ENCODE assay signal across 1 cellular context in genomic region chr11:112961146-112961668, GRCh38.
A peak's percentile ranks its signal among the peaks of the same experiment; 100 is the strongest.
TF ChIP-seq lines count a peak whose summit lies in the region.

NCAM1 (plus strand) TSS chr11:112961420.

TF ChIP-seq in HepG2, 621 proteins besides CTCF, POLR2A, EP300 and RAD21 (continued from another document):
- TF ChIP-seq ZNF10 (CRISPR knock-in tag; IDR thresholded peaks at IDR 0.05; ENCODE audit: borderline replicate concordance, low read depth) (no peak), ZBTB3 (CRISPR knock-in tag; IDR thresholded peaks at IDR 0.05; ENCODE audit: borderline replicate concordance, low read depth) (no peak), XRCC5 (optimal IDR thresholded peaks at IDR 0.05; ENCODE audit: low read length) (peak; percentile 73), ZBTB7B (CRISPR knock-in tag; IDR thresholded peaks at IDR 0.05) (no peak), SOX6 (IDR thresholded peaks at IDR 0.05) (no peak), SOX6 (CRISPR knock-in tag; IDR thresholded peaks at IDR 0.05) (no peak), CREM (IDR thresholded peaks at IDR 0.05) (no peak), CREM (CRISPR knock-in tag; IDR thresholded peaks at IDR 0.05) (no peak), SRSF1 (optimal IDR thresholded peaks at IDR 0.05; ENCODE audit: low read depth, low read length) (no peak), TOE1 (CRISPR knock-in tag; IDR thresholded peaks at IDR 0.05) (no peak), ZSCAN22 (CRISPR knock-in tag; IDR thresholded peaks at IDR 0.05) (no peak), IKZF1 (IDR thresholded peaks at IDR 0.05) (no peak), ZNF331 (CRISPR knock-in tag; IDR thresholded peaks at IDR 0.05) (no peak), SPEN (CRISPR knock-in tag; IDR thresholded peaks at IDR 0.05; ENCODE audit: low read depth) (no peak), TBL1XR1 (IDR thresholded peaks at IDR 0.05; ENCODE audit: borderline replicate concordance, low read length, partially characterized antibody) (no peak), THAP7 (CRISPR knock-in tag; IDR thresholded peaks at IDR 0.05) (no peak), ZBTB4 (CRISPR knock-in tag; IDR thresholded peaks at IDR 0.05; ENCODE audit: borderline replicate concordance) (no peak), ATM (IDR thresholded peaks at IDR 0.05; ENCODE audit: borderline replicate concordance) (no peak), TFAP4 (IDR thresholded peaks at IDR 0.05; ENCODE audit: borderline replicate concordance, low read depth) (no peak), ZNF362 (CRISPR knock-in tag; IDR thresholded peaks at IDR 0.05; ENCODE audit: borderline replicate concordance) (no peak), ZNF740 (CRISPR knock-in tag; IDR thresholded peaks at IDR 0.05) (0 out of 2 replicates have a peak, but pooled peaks have one; percentile 30), HOXA9 (CRISPR knock-in tag; IDR thresholded peaks at IDR 0.05; ENCODE audit: borderline replicate concordance) (no peak), GPBP1L1 (CRISPR knock-in tag; IDR thresholded peaks at IDR 0.05) (no peak), GABPB1 (CRISPR knock-in tag; IDR thresholded peaks at IDR 0.05) (0 out of 2 replicates have a peak, but pooled peaks have one; percentile 8), KDM2A (CRISPR knock-in tag; IDR thresholded peaks at IDR 0.05; ENCODE audit: borderline replicate concordance, low read depth) (0 out of 2 replicates have a peak, but pooled peaks have one; percentile 30), TMF1 (CRISPR knock-in tag; IDR thresholded peaks at IDR 0.05; ENCODE audit: low read depth) (no peak), TCF12 (IDR thresholded peaks at IDR 0.05) (no peak), TCF12 (CRISPR knock-in tag; IDR thresholded peaks at IDR 0.05) (no peak), ZNF737 (CRISPR knock-in tag; IDR thresholded peaks at IDR 0.05; ENCODE audit: borderline replicate concordance) (no peak), ZNF691 (CRISPR knock-in tag; IDR thresholded peaks at IDR 0.05; ENCODE audit: borderline replicate concordance, low read depth) (no peak), NFE2L2 (IDR thresholded peaks at IDR 0.05; ENCODE audit: low read length) (no peak), ZHX1 (CRISPR knock-in tag; IDR thresholded peaks at IDR 0.05; ENCODE audit: low read depth) (no peak), ZNF484 (CRISPR knock-in tag; IDR thresholded peaks at IDR 0.05; ENCODE audit: borderline replicate concordance, low read depth) (no peak), SRY (CRISPR knock-in tag; IDR thresholded peaks at IDR 0.05) (no peak), CHD2 (IDR thresholded peaks at IDR 0.05; ENCODE audit: low read depth, low read length) (0 out of 2 replicates have a peak, but pooled peaks have one; percentile 57), ZNF878 (CRISPR knock-in tag; IDR thresholded peaks at IDR 0.05) (no peak), PRDM15 (CRISPR knock-in tag; IDR thresholded peaks at IDR 0.05) (peak; percentile 99), ARNTL (CRISPR knock-in tag; IDR thresholded peaks at IDR 0.05) (no peak), ATF7-NPFF (CRISPR knock-in tag; IDR thresholded peaks at IDR 0.05; ENCODE audit: low read depth) (no peak)
